Comparison of ENCODE assay signal across 22 cellular contexts in genomic region chr22:22693531-22693884, GRCh38. TPM values are rescaled to one million over a fixed set of nuclear protein-coding genes. Genes with fewer than 3 reads are reported as not detected.
DNase-seq lines count a peak whose midpoint lies in the region; ATAC-seq and TF ChIP-seq lines count a peak whose summit lies in the region.
"Had no signal": no experiment of that assay in that cellular context is flagged by ENCODE, and none has a peak within 500 bp of the region (broad histone marks: within the 10 kb centered on the region; RNA-seq: fewer than 3 reads in every experiment).

No MANE protein-coding gene starts in this region.

- H4K20me1 ChIP-seq in DOHH2 (ENCODE audit: control insufficient read depth, insufficient read depth, low read depth, low read length) = no peaks in the 10 kb centered on the region

- TF ChIP-seq CTCF in 22Rv1 (IDR thresholded peaks at IDR 0.05) (no peak), DOHH2 (IDR thresholded peaks at IDR 0.05; ENCODE audit: low read depth, low read length, poor library complexity, severe bottlenecking) (no peak), body of pancreas (IDR thresholded peaks at IDR 0.05) (no peak), heart right ventricle (IDR thresholded peaks at IDR 0.05) (no peak), upper lobe of left lung (IDR thresholded peaks at IDR 0.05) (no peak)

- ATAC-seq in body of pancreas (peak; percentile 50), heart right ventricle (no peak), upper lobe of left lung (ENCODE audit: low FRiP score in 2 of 2) (no peak), HG03196 (IDR thresholded peaks at IDR 0.05; ENCODE audit: unreplicated experiment) (no peak)

- H3K27me3 Mint-ChIP-seq in CD4-positive, alpha-beta memory T cell = no peaks in the 10 kb centered on the region
- H3K27me3 Mint-ChIP-seq: activated naive CD8-positive, alpha-beta T cell treated with anti-CD3 and anti-CD28 coated beads, Interleukin-2, amount 50 U/mL, for 24 hours had no signal

- peak overlapping the region in 2 of 7 donors; percentile 23 to 27 for H3K27ac Mint-ChIP-seq in CD4-positive, alpha-beta memory T cell
- H3K27ac Mint-ChIP-seq: activated naive CD8-positive, alpha-beta T cell treated with anti-CD3 and anti-CD28 coated beads, Interleukin-2, amount 50 U/mL, for 24 hours had no signal

- peaks cover 32% of the 10 kb centered on the region for H3F3A ChIP-seq in DOHH2 (ENCODE audit: control insufficient read depth, insufficient read depth)

- 30 to 59% methylated on average over 2 of the region's 2 CpGs for WGBS in body of pancreas, 2 donors
- WGBS in heart right ventricle, 2 donors = 55 to 91% methylated on average over 2 of the region's 2 CpGs
- 69% methylated on average over 2 of the region's 2 CpGs for WGBS in upper lobe of left lung, 2 donors

- H3K4me1 ChIP-seq in DOHH2 (ENCODE audit: control insufficient read depth, low read length) = peaks cover 96% of the 10 kb centered on the region
- peaks cover 45% of the 10 kb centered on the region for H3K4me1 ChIP-seq in body of pancreas
- H3K4me1 ChIP-seq in heart right ventricle = peaks cover 0 to 10% (median 0%) of the 10 kb centered on the region in 9 donors
- peaks cover 4 to 17% (median 12%) of the 10 kb centered on the region in 4 donors for H3K4me1 ChIP-seq in upper lobe of left lung
- no peaks in the 10 kb centered on the region for H3K4me1 ChIP-seq in CD4-positive, alpha-beta memory T cell (ENCODE audit: insufficient read depth, low read length)
- H3K4me1 ChIP-seq: BE2C, right atrium auricular region, tibial nerve had no signal

- H3K9me3 ChIP-seq in DOHH2 (ENCODE audit: control insufficient read depth, insufficient read depth, low read length) (no peaks in the 10 kb centered on the region), body of pancreas (no peaks in the 10 kb centered on the region), heart right ventricle (no peaks in the 10 kb centered on the region), upper lobe of left lung (no peaks in the 10 kb centered on the region)
- no peaks in the 10 kb centered on the region for H3K9me3 ChIP-seq in CD4-positive, alpha-beta memory T cell (ENCODE audit: control insufficient read depth in 1 of 2, low read length in 2 of 2)
- H3K9me3 ChIP-seq: BE2C, right atrium auricular region, SJSA1, spleen, tibial nerve had no signal

- peaks cover 0 to 5% (median 0%) of the 10 kb centered on the region in 4 donors for H3K4me1 Mint-ChIP-seq in CD4-positive, alpha-beta memory T cell

- peaks cover 1% of the 10 kb centered on the region; the same call in 1 of the 2 replicates for H3K79me2 ChIP-seq in DOHH2 (ENCODE audit: control insufficient read depth, low read length)

- H3K27me3 ChIP-seq in DOHH2 (ENCODE audit: control insufficient read depth, low read length) = no peaks in the 10 kb centered on the region
- H3K27me3 ChIP-seq in body of pancreas = no peaks in the 10 kb centered on the region
- H3K27me3 ChIP-seq in heart right ventricle = peaks cover 0 to 11% (median 0%) of the 10 kb centered on the region in 7 donors
- H3K27me3 ChIP-seq in upper lobe of left lung = no peaks in the 10 kb centered on the region
- no peaks in the 10 kb centered on the region for H3K27me3 ChIP-seq in CD4-positive, alpha-beta memory T cell (ENCODE audit: insufficient read depth, low read length)
- H3K27me3 ChIP-seq: BE2C, right atrium auricular region, SJSA1, spleen, tibial nerve had no signal

- no peak for TF ChIP-seq POLR2A in body of pancreas (IDR thresholded peaks at IDR 0.05)
- TF ChIP-seq POLR2A in upper lobe of left lung (IDR thresholded peaks at IDR 0.05) = no peak

- H3K4me2 ChIP-seq in DOHH2 (ENCODE audit: low read length) = peak overlapping the region; percentile 83

- no peaks in the 10 kb centered on the region for H3K36me3 Mint-ChIP-seq in CD4-positive, alpha-beta memory T cell
- H3K36me3 Mint-ChIP-seq: IgD-negative memory B cell had no signal

- TF ChIP-seq EP300 in upper lobe of left lung (IDR thresholded peaks at IDR 0.05) = no peak

- peak overlapping the region; percentile 62 for H3K4me3 ChIP-seq in DOHH2 (ENCODE audit: low read length)
- H3K4me3 ChIP-seq in body of pancreas = no peak overlapping the region
- no peak overlapping the region for H3K4me3 ChIP-seq in heart right ventricle
- H3K4me3 ChIP-seq in upper lobe of left lung = no peak overlapping the region
- H3K4me3 ChIP-seq in CD4-positive, alpha-beta memory T cell (ENCODE audit: low read length in 2 of 2) = no peak overlapping the region
- H3K4me3 ChIP-seq: lung, right atrium auricular region, SJSA1, spleen, tibial nerve had no signal

- intact Hi-C loops in body of pancreas (cut with DNase I) (no loop called here), heart right ventricle (cut with DNase I) (loop anchor here in 1 of 10 donors (5.0 kb wide), 1 partner anchor 341 kb away; no protein-coding TSS in a partner anchor)
- intact Hi-C loops in CD4-positive, alpha-beta memory T cell (cut with micrococcal nuclease) = no loop called here

- H3K4me3 Mint-ChIP-seq in CD4-positive, alpha-beta memory T cell = no peak overlapping the region
- H3K4me3 Mint-ChIP-seq: activated naive CD8-positive, alpha-beta T cell treated with anti-CD3 and anti-CD28 coated beads, Interleukin-2, amount 50 U/mL, for 24 hours had no signal

- DNase-seq in body of pancreas (no peak), mesenteric fat pad (ENCODE audit: low spot score) (peak; percentile 26), heart right ventricle (no peak), upper lobe of left lung (no peak)
- no peak for DNase-seq in CD4-positive, alpha-beta memory T cell
- DNase-seq: NCI-H1048, NCI-H1694 treated with DMSO at 0.1 percent for 48 hours, NCI-H446 treated with DMSO at 0.1 percent for 48 hours, T1000 had no signal

- CTCF ChIA-PET in CD4-positive, alpha-beta memory T cell (lab: Charles Lee; ENCODE audit: partially characterized antibody) = interaction anchor here (0.7 to 7.6 kb wide), 10 partner anchors 9 to 267 kb away, joined by 3 to 57 read pairs (median 3); no protein-coding TSS in a partner anchor

- H3K36me3 ChIP-seq in DOHH2 (ENCODE audit: control insufficient read depth, low read length) (no peaks in the 10 kb centered on the region; the same call in 1 of the 2 replicates), body of pancreas (replicated peaks in 1 of 2; ENCODE audit: insufficient read depth in 1 of 2, low read depth in 2 of 2) (no peaks in the 10 kb centered on the region), heart right ventricle (no peaks in the 10 kb centered on the region), upper lobe of left lung (no peaks in the 10 kb centered on the region)
- H3K36me3 ChIP-seq in CD4-positive, alpha-beta memory T cell (ENCODE audit: insufficient read depth, low read length) = no peaks in the 10 kb centered on the region
- H3K36me3 ChIP-seq: BE2C, right atrium auricular region, SJSA1, spleen, tibial nerve had no signal

- H3K9me3 Mint-ChIP-seq in CD4-positive, alpha-beta memory T cell = no peaks in the 10 kb centered on the region
- H3K9me3 Mint-ChIP-seq: activated naive CD8-positive, alpha-beta T cell treated with anti-CD3 and anti-CD28 coated beads, Interleukin-2, amount 50 U/mL, for 24 hours; IgD-negative memory B cell had no signal

- H3K27ac ChIP-seq in 22Rv1 (peak overlapping the region; percentile 75), DOHH2 (ENCODE audit: low read depth, low read length) (peak overlapping the region; percentile 97), body of pancreas (peak overlapping the region; percentile 30 to 87 (median 76)), heart right ventricle (no peak overlapping the region), upper lobe of left lung (no peak overlapping the region)
- no peak overlapping the region for H3K27ac ChIP-seq in CD4-positive, alpha-beta memory T cell (ENCODE audit: low read depth, low read length)
- H3K27ac ChIP-seq: right atrium auricular region, SJSA1, spleen had no signal

- POLR2A ChIA-PET in CD4-positive, alpha-beta memory T cell (lab: Charles Lee; ENCODE audit: partially characterized antibody) = no interaction called here

- no peaks in the 10 kb centered on the region for H3K9me2 ChIP-seq in DOHH2 (replicated peaks; ENCODE audit: control insufficient read depth, low read length)

RNA-seq across cellular contexts. Expression of gene GGTLC2, which starts 49.1 kb away (rescaled TPM):
- not detected for total RNA-seq in body of pancreas
- total RNA-seq in mesenteric fat pad = not detected
- total RNA-seq in heart right ventricle = not detected
- not detected for polyA plus RNA-seq in heart right ventricle
- total RNA-seq in upper lobe of left lung = 1 to 10 TPM in 3 of 6 donors, under 1 TPM in 1, not detected in 2; 0.89 to 5.3 (median 4.3) TPM
- not detected for total RNA-seq in CD4-positive, alpha-beta memory T cell
- polyA plus RNA-seq in CD4-positive, alpha-beta memory T cell = not detected
- total RNA-seq: activated CD8-positive, alpha-beta memory T cell treated with anti-CD3 and anti-CD28 coated beads for 36 hours; right atrium auricular region; SJSA1; spleen; tibial nerve had no signal
- polyA plus RNA-seq: IgD-negative memory B cell, neural cell, spleen had no signal

Comparison
In these comparisons a context has a peak if more than half of its experiments do, and no peak if none do; other contexts are left out.
1. H3K27ac ChIP-seq: peak in 22Rv1 (single experiment), DOHH2 (single experiment) and body of pancreas (4 of 4); none in heart right ventricle (0 of 10), upper lobe of left lung (0 of 4) and CD4-positive, alpha-beta memory T cell (single experiment).